Comparison of ENCODE assay signal across 19 cellular contexts in genomic region chr13:79267560-79267959, GRCh38.
"Had no signal": no experiment of that assay in that cellular context is flagged by ENCODE, and none has a peak within 500 bp of the region (broad histone marks: within the 10 kb centered on the region; RNA-seq: fewer than 3 reads in every experiment).

No MANE protein-coding gene starts in this region.

- H3K4me2 ChIP-seq: smooth muscle cell had no signal

- H3K9me3 ChIP-seq: lower lobe of right lung, pancreas, suprapubic skin, thyroid gland, uterus had no signal

- DNase-seq: cortex of kidney; dorsolateral prefrontal cortex; effector CD8-positive, alpha-beta T cell; heart left ventricle; hypothalamus; kidney glomerular epithelial cell; left ventricle myocardium inferior; lower lobe of right lung; midbrain; naive B cell; occipital lobe; pancreas; right cardiac atrium; stimulated activated CD4-positive, alpha-beta T cell treated with anti-CD3 and anti-CD28 coated beads, Interleukin-2, amount 100 ng/mL, for 48 hours; stimulated activated naive CD8-positive, alpha-beta T cell treated with anti-CD3 and anti-CD28 coated beads, Interleukin-15, Interleukin-2, amounts not matched to agents 100 U/mL and 50 U/mL, for 24 hours; thyroid gland; uterus had no signal

- H3K27me3 ChIP-seq: heart left ventricle, pancreas, suprapubic skin, thyroid gland, uterus had no signal

- H3K36me3 ChIP-seq: heart left ventricle, left ventricle myocardium inferior, lower lobe of right lung, pancreas, suprapubic skin, thyroid gland, uterus had no signal

- ATAC-seq: heart left ventricle; lower lobe of right lung; pancreas; right cardiac atrium; stimulated activated naive CD8-positive, alpha-beta T cell treated with anti-CD3 and anti-CD28 coated beads, Interleukin-15, Interleukin-2, amounts not matched to agents 100 U/mL and 50 U/mL, for 24 hours had no signal

- H3K4me1 ChIP-seq: heart left ventricle, left ventricle myocardium inferior, pancreas, suprapubic skin, uterus had no signal

- H3K4me3 ChIP-seq: dorsolateral prefrontal cortex, heart left ventricle, left ventricle myocardium inferior, lower lobe of right lung, pancreas, smooth muscle cell, suprapubic skin, thyroid gland, uterus had no signal

- H3K27ac ChIP-seq: dorsolateral prefrontal cortex, heart left ventricle, left ventricle myocardium inferior, lower lobe of right lung, pancreas, suprapubic skin, thyroid gland, uterus had no signal
